ENCODE assay signal across 1 cellular context in genomic region chr22:37623075-37624016, GRCh38.
TF ChIP-seq lines count a peak whose summit lies in the region.

No MANE protein-coding gene starts in this region.

TF ChIP-seq in HepG2, 621 proteins besides CTCF, POLR2A, EP300 and RAD21 (continues in another document):
- TF ChIP-seq ETV5 (CRISPR knock-in tag; IDR thresholded peaks at IDR 0.05; ENCODE audit: borderline replicate concordance) (peak; percentile 30; the same call in 1 of the 2 replicates), ZFP36L2 (CRISPR knock-in tag; IDR thresholded peaks at IDR 0.05) (no peak), FOXM1 (CRISPR knock-in tag; IDR thresholded peaks at IDR 0.05) (no peak), HES4 (CRISPR knock-in tag; IDR thresholded peaks at IDR 0.05; ENCODE audit: borderline replicate concordance) (no peak), TEAD3 (CRISPR knock-in tag; optimal IDR thresholded peaks at IDR 0.05; ENCODE audit: borderline replicate concordance) (no peak), SMC3 (IDR thresholded peaks at IDR 0.05; ENCODE audit: low read length) (peak; percentile 46), HNRNPH1 (optimal IDR thresholded peaks at IDR 0.05; ENCODE audit: low read depth, low read length) (no peak), TRIM22 (IDR thresholded peaks at IDR 0.05) (no peak), ZBTB38 (CRISPR knock-in tag; IDR thresholded peaks at IDR 0.05) (0 out of 2 replicates have a peak, but pooled peaks have one; percentile 22), ZNF720 (CRISPR knock-in tag; IDR thresholded peaks at IDR 0.05) (no peak), GATA4 (IDR thresholded peaks at IDR 0.05; ENCODE audit: borderline replicate concordance, low read depth) (no peak), KLF15 (CRISPR knock-in tag; IDR thresholded peaks at IDR 0.05; ENCODE audit: borderline replicate concordance) (no peak), ZBTB33 (CRISPR knock-in tag; IDR thresholded peaks at IDR 0.05) (peak; percentile 57), KDM6A (CRISPR knock-in tag; IDR thresholded peaks at IDR 0.05; ENCODE audit: low read depth) (no peak), SPEN (CRISPR knock-in tag; IDR thresholded peaks at IDR 0.05; ENCODE audit: low read depth) (no peak), ZNF292 (CRISPR knock-in tag; IDR thresholded peaks at IDR 0.05; ENCODE audit: borderline replicate concordance, low read depth) (no peak), MAZ (IDR thresholded peaks at IDR 0.05; ENCODE audit: borderline replicate concordance, low read depth, low read length) (0 out of 2 replicates have a peak, but pooled peaks have one; percentile 60), MAZ (CRISPR knock-in tag; IDR thresholded peaks at IDR 0.05; ENCODE audit: low read depth) (no peak), EEA1 (CRISPR knock-in tag; IDR thresholded peaks at IDR 0.05; ENCODE audit: borderline replicate concordance) (no peak), YEATS2 (CRISPR knock-in tag; IDR thresholded peaks at IDR 0.05; ENCODE audit: borderline replicate concordance) (0 out of 2 replicates have a peak, but pooled peaks have one; percentile 31), BRD4 (CRISPR knock-in tag; IDR thresholded peaks at IDR 0.05) (no peak), EED (CRISPR knock-in tag; IDR thresholded peaks at IDR 0.05) (no peak), HNRNPUL1 (IDR thresholded peaks at IDR 0.05; ENCODE audit: low read depth, low read length) (no peak), ZNF142 (CRISPR knock-in tag; IDR thresholded peaks at IDR 0.05) (no peak), ZNF33A (CRISPR knock-in tag; IDR thresholded peaks at IDR 0.05; ENCODE audit: borderline replicate concordance) (no peak), ZBTB42 (CRISPR knock-in tag; IDR thresholded peaks at IDR 0.05) (no peak), ZNF138 (CRISPR knock-in tag; IDR thresholded peaks at IDR 0.05; ENCODE audit: low read depth) (no peak), YEATS4 (CRISPR knock-in tag; IDR thresholded peaks at IDR 0.05; ENCODE audit: borderline replicate concordance) (no peak), ZNF234 (CRISPR knock-in tag; conservative IDR thresholded peaks at IDR 0.05) (no peak), CBX5 (CRISPR knock-in tag; IDR thresholded peaks at IDR 0.05; ENCODE audit: borderline replicate concordance) (no peak), SMARCC2 (IDR thresholded peaks at IDR 0.05) (no peak), ZNF616 (CRISPR knock-in tag; IDR thresholded peaks at IDR 0.05; ENCODE audit: low read depth) (no peak), ZNF768 (CRISPR knock-in tag; IDR thresholded peaks at IDR 0.05) (peak; percentile 19; the same call in 1 of the 2 replicates), GABPA (IDR thresholded peaks at IDR 0.05; ENCODE audit: low read depth, low read length) (no peak), GABPA (CRISPR knock-in tag; IDR thresholded peaks at IDR 0.05; ENCODE audit: low read depth) (no peak), PCBP1 (IDR thresholded peaks at IDR 0.05; ENCODE audit: borderline replicate concordance, low read depth, low read length) (no peak), RBM22 (optimal IDR thresholded peaks at IDR 0.05; ENCODE audit: low read length) (no peak), ZFP91 (CRISPR knock-in tag; IDR thresholded peaks at IDR 0.05; ENCODE audit: borderline replicate concordance) (0 out of 2 replicates have a peak, but pooled peaks have one; percentile 23), ZKSCAN1 (IDR thresholded peaks at IDR 0.05; ENCODE audit: low read length) (no peak)
- TF ChIP-seq, protein P1, sequence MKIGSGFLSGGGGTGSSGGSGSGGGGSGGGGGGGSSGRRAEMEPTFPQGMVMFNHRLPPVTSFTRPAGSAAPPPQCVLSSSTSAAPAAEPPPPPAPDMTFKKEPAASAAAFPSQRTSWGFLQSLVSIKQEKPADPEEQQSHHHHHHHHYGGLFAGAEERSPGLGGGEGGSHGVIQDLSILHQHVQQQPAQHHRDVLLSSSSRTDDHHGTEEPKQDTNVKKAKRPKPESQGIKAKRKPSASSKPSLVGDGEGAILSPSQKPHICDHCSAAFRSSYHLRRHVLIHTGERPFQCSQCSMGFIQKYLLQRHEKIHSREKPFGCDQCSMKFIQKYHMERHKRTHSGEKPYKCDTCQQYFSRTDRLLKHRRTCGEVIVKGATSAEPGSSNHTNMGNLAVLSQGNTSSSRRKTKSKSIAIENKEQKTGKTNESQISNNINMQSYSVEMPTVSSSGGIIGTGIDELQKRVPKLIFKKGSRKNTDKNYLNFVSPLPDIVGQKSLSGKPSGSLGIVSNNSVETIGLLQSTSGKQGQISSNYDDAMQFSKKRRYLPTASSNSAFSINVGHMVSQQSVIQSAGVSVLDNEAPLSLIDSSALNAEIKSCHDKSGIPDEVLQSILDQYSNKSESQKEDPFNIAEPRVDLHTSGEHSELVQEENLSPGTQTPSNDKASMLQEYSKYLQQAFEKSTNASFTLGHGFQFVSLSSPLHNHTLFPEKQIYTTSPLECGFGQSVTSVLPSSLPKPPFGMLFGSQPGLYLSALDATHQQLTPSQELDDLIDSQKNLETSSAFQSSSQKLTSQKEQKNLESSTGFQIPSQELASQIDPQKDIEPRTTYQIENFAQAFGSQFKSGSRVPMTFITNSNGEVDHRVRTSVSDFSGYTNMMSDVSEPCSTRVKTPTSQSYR (CRISPR knock-in tag; IDR thresholded peaks at IDR 0.05; ENCODE audit: borderline replicate concordance), result no peak
- TF ChIP-seq, protein P2, sequence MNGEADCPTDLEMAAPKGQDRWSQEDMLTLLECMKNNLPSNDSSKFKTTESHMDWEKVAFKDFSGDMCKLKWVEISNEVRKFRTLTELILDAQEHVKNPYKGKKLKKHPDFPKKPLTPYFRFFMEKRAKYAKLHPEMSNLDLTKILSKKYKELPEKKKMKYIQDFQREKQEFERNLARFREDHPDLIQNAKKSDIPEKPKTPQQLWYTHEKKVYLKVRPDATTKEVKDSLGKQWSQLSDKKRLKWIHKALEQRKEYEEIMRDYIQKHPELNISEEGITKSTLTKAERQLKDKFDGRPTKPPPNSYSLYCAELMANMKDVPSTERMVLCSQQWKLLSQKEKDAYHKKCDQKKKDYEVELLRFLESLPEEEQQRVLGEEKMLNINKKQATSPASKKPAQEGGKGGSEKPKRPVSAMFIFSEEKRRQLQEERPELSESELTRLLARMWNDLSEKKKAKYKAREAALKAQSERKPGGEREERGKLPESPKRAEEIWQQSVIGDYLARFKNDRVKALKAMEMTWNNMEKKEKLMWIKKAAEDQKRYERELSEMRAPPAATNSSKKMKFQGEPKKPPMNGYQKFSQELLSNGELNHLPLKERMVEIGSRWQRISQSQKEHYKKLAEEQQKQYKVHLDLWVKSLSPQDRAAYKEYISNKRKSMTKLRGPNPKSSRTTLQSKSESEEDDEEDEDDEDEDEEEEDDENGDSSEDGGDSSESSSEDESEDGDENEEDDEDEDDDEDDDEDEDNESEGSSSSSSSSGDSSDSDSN (CRISPR knock-in tag; IDR thresholded peaks at IDR 0.05), result no peak
- TF ChIP-seq, protein P3, sequence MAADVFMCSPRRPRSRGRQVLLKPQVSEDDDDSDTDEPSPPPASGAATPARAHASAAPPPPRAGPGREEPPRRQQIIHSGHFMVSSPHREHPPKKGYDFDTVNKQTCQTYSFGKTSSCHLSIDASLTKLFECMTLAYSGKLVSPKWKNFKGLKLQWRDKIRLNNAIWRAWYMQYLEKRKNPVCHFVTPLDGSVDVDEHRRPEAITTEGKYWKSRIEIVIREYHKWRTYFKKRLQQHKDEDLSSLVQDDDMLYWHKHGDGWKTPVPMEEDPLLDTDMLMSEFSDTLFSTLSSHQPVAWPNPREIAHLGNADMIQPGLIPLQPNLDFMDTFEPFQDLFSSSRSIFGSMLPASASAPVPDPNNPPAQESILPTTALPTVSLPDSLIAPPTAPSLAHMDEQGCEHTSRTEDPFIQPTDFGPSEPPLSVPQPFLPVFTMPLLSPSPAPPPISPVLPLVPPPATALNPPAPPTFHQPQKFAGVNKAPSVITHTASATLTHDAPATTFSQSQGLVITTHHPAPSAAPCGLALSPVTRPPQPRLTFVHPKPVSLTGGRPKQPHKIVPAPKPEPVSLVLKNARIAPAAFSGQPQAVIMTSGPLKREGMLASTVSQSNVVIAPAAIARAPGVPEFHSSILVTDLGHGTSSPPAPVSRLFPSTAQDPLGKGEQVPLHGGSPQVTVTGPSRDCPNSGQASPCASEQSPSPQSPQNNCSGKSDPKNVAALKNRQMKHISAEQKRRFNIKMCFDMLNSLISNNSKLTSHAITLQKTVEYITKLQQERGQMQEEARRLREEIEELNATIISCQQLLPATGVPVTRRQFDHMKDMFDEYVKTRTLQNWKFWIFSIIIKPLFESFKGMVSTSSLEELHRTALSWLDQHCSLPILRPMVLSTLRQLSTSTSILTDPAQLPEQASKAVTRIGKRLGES (CRISPR knock-in tag; IDR thresholded peaks at IDR 0.05; ENCODE audit: borderline replicate concordance), result no peak
